In genomic region chr3:66693461-66693912, GRCh38 we compare ENCODE assay signal across 15 cellular contexts.
A peak's percentile ranks its signal among the peaks of the same experiment; 100 is the strongest.
DNase-seq lines count a peak whose midpoint lies in the region; ATAC-seq, FAIRE-seq and TF ChIP-seq lines count a peak whose summit lies in the region.
"Had no signal": no experiment of that assay in that cellular context is flagged by ENCODE, and none has a peak within 500 bp of the region (broad histone marks: within the 10 kb centered on the region; RNA-seq: fewer than 3 reads in every experiment).

No MANE protein-coding gene starts in this region.

- intact Hi-C loops in gastrocnemius medialis (cut with DNase I; ENCODE audit: low total_unique reads): no loop called here

- no peak for TF ChIP-seq CTCF in bronchial epithelial cell (IDR thresholded peaks at IDR 0.05; ENCODE audit: insufficient read depth, low read length, severe bottlenecking)
- no peak for TF ChIP-seq CTCF in gastrocnemius medialis (IDR thresholded peaks at IDR 0.05 in 4 of 5, conservative IDR thresholded peaks at IDR 0.05 in 1 of 5)

- ATAC-seq in gastrocnemius medialis (peak; percentile 99), GM18511 (IDR thresholded peaks at IDR 0.05; ENCODE audit: unreplicated experiment) (no peak), GM21786 (IDR thresholded peaks at IDR 0.05; ENCODE audit: unreplicated experiment) (no peak)
- ATAC-seq: activated naive CD8-positive, alpha-beta T cell treated with anti-CD3 and anti-CD28 coated beads, Interleukin-2, amount 50 U/mL, for 24 hours; stimulated activated memory B cell treated with anti-CD40 and anti-IgM and Interleukin-4, amounts not matched to agents 10 μg/mL and 1 μg/mL and 100 μg/mL, for 72 hours had no signal

- H3K27ac ChIP-seq in gastrocnemius medialis: peak overlapping the region; percentile 64 to 80 (median 72)

- no peak for TF ChIP-seq POLR2A in gastrocnemius medialis (IDR thresholded peaks at IDR 0.05)

- no peak overlapping the region for H3K4me3 ChIP-seq in bronchial epithelial cell (ENCODE audit: low read depth, low read length)
- H3K4me3 ChIP-seq in gastrocnemius medialis: peak overlapping the region in 3 of 4 donors; percentile 4 to 39 (median 12)
- H3K4me3 ChIP-seq: HAP-1 had no signal

- no peaks in the 10 kb centered on the region for H3K36me3 ChIP-seq in bronchial epithelial cell (ENCODE audit: control insufficient read depth, insufficient read depth, low read length)
- no peaks in the 10 kb centered on the region for H3K36me3 ChIP-seq in gastrocnemius medialis
- H3K36me3 ChIP-seq: HAP-1 had no signal

- peak; percentile 53 for DNase-seq in NCI-H1105 treated with DMSO at 0.1 percent for 48 hours (lab: John Stamatoyannopoulos, UW)
- no peak for DNase-seq in bronchial epithelial cell (ENCODE audit: low read depth)
- DNase-seq in inferior parietal cortex (ENCODE audit: extremely low spot score): peak; percentile 8
- DNase-seq in gastrocnemius medialis: peak; percentile 58 to 63
- no peak for DNase-seq in OCI-M2 (lab: John Stamatoyannopoulos, UW; ENCODE audit: unreplicated experiment)
- no peak for DNase-seq in NCI-H526 (lab: John Stamatoyannopoulos, UW)
- DNase-seq: activated CD4-positive, alpha-beta T cell treated with anti-CD3 and anti-CD28 coated beads, Interleukin-2, amount 10 ng/mL, durations not matched to agents 7 days and 5 days; activated naive CD8-positive, alpha-beta T cell treated with anti-CD3 and anti-CD28 coated beads, Interleukin-2, amount 50 U/mL, for 24 hours; NCI-H146; SIG-M5 had no signal

- H3K27me3 ChIP-seq in bronchial epithelial cell (ENCODE audit: control insufficient read depth, insufficient read depth, low read length) (no peaks in the 10 kb centered on the region), gastrocnemius medialis (no peaks in the 10 kb centered on the region)

- peaks cover 16 to 24% of the 10 kb centered on the region in 2 donors for H3K4me1 ChIP-seq in gastrocnemius medialis
- H3K4me1 ChIP-seq: HAP-1 had no signal

- H3K9me3 ChIP-seq in gastrocnemius medialis: no peaks in the 10 kb centered on the region
- H3K9me3 ChIP-seq: HAP-1 had no signal

- peak; percentile 79 for FAIRE-seq in bronchial epithelial cell (lab: Jason Lieb, UNC)
- FAIRE-seq: GM18507 had no signal

- in situ Hi-C loops in gastrocnemius medialis (cut with MboI; ENCODE audit: low sequenced_read_pairs in 4 of 4): no loop called here

Comparison
In these comparisons a context has a peak if more than half of its experiments do, and no peak if none do; other contexts are left out.
1. DNase-seq: peak in NCI-H1105 treated with DMSO at 0.1 percent for 48 hours (single experiment), inferior parietal cortex (single experiment) and gastrocnemius medialis (2 of 2); none in bronchial epithelial cell (single experiment), OCI-M2 (single experiment) and NCI-H526 (0 of 2).
2. ATAC-seq: peak in gastrocnemius medialis (2 of 2); none in GM18511 (single experiment) and GM21786 (single experiment).